8 cellular contexts compared by ENCODE assay signal in the genomic region with DNA sequence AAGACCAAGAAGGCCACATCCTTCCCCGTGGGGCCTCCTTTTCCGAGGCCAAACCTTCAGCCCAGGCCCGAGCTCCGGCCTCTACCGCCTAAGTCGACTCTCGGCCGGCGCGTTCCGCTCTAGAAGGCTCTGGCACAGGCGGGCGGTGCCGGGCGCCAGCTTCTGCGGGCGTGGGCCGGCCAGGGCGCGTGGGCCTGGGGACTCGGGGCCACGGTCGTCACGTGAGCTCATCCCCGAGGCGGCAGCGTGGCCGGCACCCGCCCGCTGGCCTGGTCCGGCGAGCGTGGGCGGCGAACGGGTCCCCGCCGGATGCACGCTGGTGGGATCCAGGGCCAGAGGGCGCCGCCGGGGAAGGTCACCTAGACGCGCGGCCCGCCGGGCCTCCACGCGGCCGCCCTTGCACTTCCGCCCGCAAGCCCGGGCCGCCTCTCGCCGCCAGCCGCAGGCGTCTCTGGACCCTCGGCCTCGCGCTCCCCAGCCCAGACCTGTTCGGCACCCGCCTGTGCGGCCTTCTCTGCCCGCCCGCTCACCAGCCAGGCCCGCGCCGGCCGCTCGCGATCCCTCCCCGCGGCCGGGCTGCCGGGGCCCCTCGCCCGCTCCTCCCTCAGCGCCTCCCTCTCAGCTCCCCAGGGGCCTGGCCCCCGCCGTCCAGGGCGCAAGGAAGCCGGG. TPM values are rescaled to one million over a fixed set of nuclear protein-coding genes. Genes with fewer than 3 reads are reported as not detected.
DNase-seq lines count a peak whose midpoint lies in the region; ATAC-seq and TF ChIP-seq lines count a peak whose summit lies in the region.

No MANE protein-coding gene starts in this region.

- H3K4me3 ChIP-seq in heart left ventricle (peak overlapping the region; percentile 61 to 99 (median 90)), vagina (peak overlapping the region; percentile 72 to 74)

- DNase-seq in NCI-H1417 (lab: John Stamatoyannopoulos, UW) = peak; percentile 52 to 80 (median 64)
- DNase-seq in NCI-H1417 treated with DMSO at 0.1 percent for 48 hours (lab: John Stamatoyannopoulos, UW) = no peak
- DNase-seq in OCI-M1 (lab: John Stamatoyannopoulos, UW) = peak; percentile 69
- peak; percentile 50 to 79 for DNase-seq in activated naive CD4-positive, alpha-beta T cell treated with anti-CD3 and anti-CD28 coated beads, Interleukin-2, amount 50 U/mL, for 72 hours (ENCODE audit: low spot score in 2 of 2)
- DNase-seq in heart left ventricle = peak; percentile 73 to 80 (median 77)
- DNase-seq in pons (ENCODE audit: low spot score) = peak; percentile 40
- no peak for DNase-seq in vagina (ENCODE audit: extremely low spot score in 2 of 2)

- H3K9me3 ChIP-seq in heart left ventricle (no peaks in the 10 kb centered on the region), vagina (no peaks in the 10 kb centered on the region)

- H3K27me3 ChIP-seq in heart left ventricle (no peaks in the 10 kb centered on the region), vagina (no peaks in the 10 kb centered on the region)

- WGBS in heart left ventricle, 4 donors = 0 to 1% (median 0%) methylated on average over 27 to 83 of the region's 83 CpGs

- no peaks in the 10 kb centered on the region for H3K9me3 Mint-ChIP-seq in activated naive CD4-positive, alpha-beta T cell treated with anti-CD3 and anti-CD28 coated beads, Interleukin-2, amount 50 U/mL, for 72 hours

- TF ChIP-seq CTCF in heart left ventricle (IDR thresholded peaks at IDR 0.05) (no peak), vagina (IDR thresholded peaks at IDR 0.05) (no peak)

- H3K36me3 ChIP-seq in heart left ventricle (peaks cover 0 to 23% (median 8%) of the 10 kb centered on the region in 9 donors), vagina (no peaks in the 10 kb centered on the region)

- peaks cover 34 to 40% of the 10 kb centered on the region in 2 donors for H3K36me3 Mint-ChIP-seq in activated naive CD4-positive, alpha-beta T cell treated with anti-CD3 and anti-CD28 coated beads, Interleukin-2, amount 50 U/mL, for 72 hours

- peak overlapping the region; percentile 93 to 98 for H3K27ac Mint-ChIP-seq in activated naive CD4-positive, alpha-beta T cell treated with anti-CD3 and anti-CD28 coated beads, Interleukin-2, amount 50 U/mL, for 72 hours

- H3K4me1 ChIP-seq in heart left ventricle = peaks cover 10 to 60% (median 55%) of the 10 kb centered on the region in 12 donors
- H3K4me1 ChIP-seq in vagina = peaks cover 57% of the 10 kb centered on the region

- H3K27ac ChIP-seq in heart left ventricle (peak overlapping the region; percentile 94 to 100 (median 100)), vagina (peak overlapping the region; percentile 97)

- intact Hi-C loops in heart left ventricle (cut with DNase I) (loop anchor here in 1 of 10 donors (5.0 kb wide), 1 partner anchor 37 kb away; a partner anchor contains a TSS), vagina (cut with DNase I) (no loop called here)

- ATAC-seq in HG02763 (IDR thresholded peaks at IDR 0.05; ENCODE audit: unreplicated experiment) = peak; percentile 39
- peak; percentile 14 to 33 for ATAC-seq in activated naive CD4-positive, alpha-beta T cell treated with anti-CD3 and anti-CD28 coated beads, Interleukin-2, amount 50 U/mL, for 72 hours
- peak in 3 of 4 donors; percentile 20 to 45 (median 44) for ATAC-seq in heart left ventricle

- TF ChIP-seq POLR2A in heart left ventricle (IDR thresholded peaks at IDR 0.05) (no peak), vagina (IDR thresholded peaks at IDR 0.05) (no peak)

RNA-seq across cellular contexts. Expression of a gene that starts 0.7 kb away (rescaled TPM):
- 100 to 1,000 TPM; 289 to 522 TPM for total RNA-seq in activated naive CD4-positive, alpha-beta T cell treated with anti-CD3 and anti-CD28 coated beads, Interleukin-2, amount 50 U/mL, for 72 hours
- total RNA-seq in heart left ventricle = 100 to 1,000 TPM; 379 to 596 (median 548) TPM
- 100 to 1,000 TPM; 421 to 430 TPM for polyA plus RNA-seq in heart left ventricle
- 95.3 TPM for total RNA-seq in vagina

RNA-seq across cellular contexts. Expression of a gene that starts 35.7 kb away (rescaled TPM):
- total RNA-seq in activated naive CD4-positive, alpha-beta T cell treated with anti-CD3 and anti-CD28 coated beads, Interleukin-2, amount 50 U/mL, for 72 hours = 10 to 100 TPM; 20.6 to 28.1 TPM
- total RNA-seq in heart left ventricle (10 to 100 TPM; 30.9 to 68.6 (median 37.1) TPM), vagina (35.8 TPM)
- 10 to 100 TPM; 15.8 to 35.8 TPM for polyA plus RNA-seq in heart left ventricle

Comparison
In these comparisons a context has a peak if more than half of its experiments do, and no peak if none do; other contexts are left out.
1. DNase-seq: peak in NCI-H1417 (3 of 3), OCI-M1 (single experiment), activated naive CD4-positive, alpha-beta T cell treated with anti-CD3 and anti-CD28 coated beads, Interleukin-2, amount 50 U/mL, for 72 hours (2 of 2), heart left ventricle (5 of 5) and pons (single experiment); none in NCI-H1417 treated with DMSO at 0.1 percent for 48 hours (single experiment) and vagina (0 of 2).
2. Peak in every context shown above with its lines, with median percentiles within 50 percentile points of each other: ATAC-seq.